ENCODE assay signal across 8 cellular contexts in genomic region chr4:77819836-77820679, GRCh38. TPM values are rescaled to one million over a fixed set of nuclear protein-coding genes. Genes with fewer than 3 reads are reported as not detected.
A peak's percentile ranks its signal among the peaks of the same experiment; 100 is the strongest.
DNase-seq lines count a peak whose midpoint lies in the region; ATAC-seq and TF ChIP-seq lines count a peak whose summit lies in the region.

No MANE protein-coding gene starts in this region.

- H3K36me3 ChIP-seq in GM23338 (ENCODE audit: insufficient read depth) (no peaks in the 10 kb centered on the region), RWPE2 (ENCODE audit: low read depth) (peaks cover 6% of the 10 kb centered on the region; the same call in 1 of the 2 replicates), stomach smooth muscle (ENCODE audit: control insufficient read depth in 2 of 2, insufficient read depth in 2 of 2, low read length in 2 of 2) (no peaks in the 10 kb centered on the region)

- no peaks in the 10 kb centered on the region for H3K9me3 Mint-ChIP-seq in GM23338
- no peaks in the 10 kb centered on the region for H3K9me3 Mint-ChIP-seq in neural crest cell

- TF ChIP-seq CTCF in GM23338 (conservative IDR thresholded peaks at IDR 0.05; ENCODE audit: low read depth in 2 of 2) (no peak), RWPE2 (IDR thresholded peaks at IDR 0.05; ENCODE audit: poor library complexity, severe bottlenecking) (peak; percentile 14), fibroblast of the aortic adventitia (IDR thresholded peaks at IDR 0.05; ENCODE audit: insufficient read depth, low read length) (no peak), neural crest cell (conservative IDR thresholded peaks at IDR 0.05) (no peak)

- peak overlapping the region; percentile 94 for H2AFZ ChIP-seq in GM23338

- H3K4me1 Mint-ChIP-seq in GM23338: peaks cover 12% of the 10 kb centered on the region
- peaks cover 25% of the 10 kb centered on the region for H3K4me1 Mint-ChIP-seq in neural crest cell

- peak overlapping the region; percentile 91 to 98 for H3K9ac ChIP-seq in stomach smooth muscle (ENCODE audit: low read length in 2 of 2)

- H3K79me2 ChIP-seq in GM23338 (replicated peaks; ENCODE audit: insufficient read depth): peaks cover 21% of the 10 kb centered on the region; the same call in 1 of the 2 replicates

- ATAC-seq in GM23338 (peak; percentile 78), RWPE2 (ENCODE audit: low read depth) (peak; percentile 73)

- H3K9me2 ChIP-seq in GM23338 (ENCODE audit: insufficient read depth): no peaks in the 10 kb centered on the region

- H3K27ac ChIP-seq in GM23338 (ENCODE audit: low read depth) (peak overlapping the region; percentile 72; the same call in 1 of the 2 replicates), RWPE2 (ENCODE audit: poor library complexity, severe bottlenecking) (peak overlapping the region; percentile 86), stomach smooth muscle (ENCODE audit: low read length) (peak overlapping the region; percentile 95)

- H3K9me3 ChIP-seq in RWPE2 (ENCODE audit: severe bottlenecking) (no peaks in the 10 kb centered on the region), stomach smooth muscle (ENCODE audit: control insufficient read depth in 2 of 2, low read length in 2 of 2) (no peaks in the 10 kb centered on the region)

- H3K4me3 Mint-ChIP-seq in GM23338: peak overlapping the region; percentile 96
- H3K4me3 Mint-ChIP-seq in neural crest cell: peak overlapping the region; percentile 99

- H3K27ac Mint-ChIP-seq in GM23338: peak overlapping the region; percentile 94
- H3K27ac Mint-ChIP-seq in neural crest cell (ENCODE audit: unreplicated experiment): peak overlapping the region; percentile 98

- 0 out of 2 replicates have a peak, but pooled peaks cover 6% of the 10 kb centered on the region for H3F3A ChIP-seq in GM23338 (replicated peaks; ENCODE audit: low read depth)

- H3K27me3 Mint-ChIP-seq in GM23338 (ENCODE audit: insufficient read depth, low read depth, poor library complexity): peaks cover 12% of the 10 kb centered on the region
- no peaks in the 10 kb centered on the region for H3K27me3 Mint-ChIP-seq in neural crest cell (ENCODE audit: low read depth)

- no peaks in the 10 kb centered on the region for H3K27me3 ChIP-seq in GM23338 (ENCODE audit: insufficient read depth)
- no peaks in the 10 kb centered on the region for H3K27me3 ChIP-seq in RWPE2 (ENCODE audit: insufficient read depth, poor library complexity, severe bottlenecking)
- no peaks in the 10 kb centered on the region for H3K27me3 ChIP-seq in stomach smooth muscle (ENCODE audit: control insufficient read depth in 1 of 2, insufficient read depth in 2 of 2, low read length in 2 of 2)

- H3K4me1 ChIP-seq in GM23338 (ENCODE audit: insufficient read depth) (peaks cover 12% of the 10 kb centered on the region), RWPE2 (ENCODE audit: insufficient read depth, poor library complexity, severe bottlenecking) (peaks cover 15% of the 10 kb centered on the region), stomach smooth muscle (ENCODE audit: control insufficient read depth, insufficient read depth, low read length) (peaks cover 9% of the 10 kb centered on the region)

- H4K20me1 ChIP-seq in GM23338 (replicated peaks; ENCODE audit: insufficient read depth): peaks cover 18% of the 10 kb centered on the region

- peak overlapping the region; percentile 95 for H3K4me3 ChIP-seq in GM23338
- peak overlapping the region; percentile 79 for H3K4me3 ChIP-seq in RWPE2 (ENCODE audit: severe bottlenecking)
- H3K4me3 ChIP-seq in fibroblast of the aortic adventitia (ENCODE audit: low read depth, low read length): peak overlapping the region; percentile 90
- H3K4me3 ChIP-seq in stomach smooth muscle (ENCODE audit: low read length in 2 of 2): peak overlapping the region; percentile 90 to 97

- peak overlapping the region; percentile 82 for H3K4me2 ChIP-seq in GM23338

- H3K36me3 Mint-ChIP-seq in GM23338 (ENCODE audit: low read depth) (no peaks in the 10 kb centered on the region; the same call in 2 of the 3 replicates), neural crest cell (ENCODE audit: low read depth) (no peaks in the 10 kb centered on the region)

- DNase-seq in ELR (ENCODE audit: low read depth): peak; percentile 85
- peak; percentile 95 for DNase-seq in GM23338 (ENCODE audit: low spot score)
- peak; percentile 84 to 85 for DNase-seq in Kasumi-1 (lab: John Stamatoyannopoulos, UW)
- peak; percentile 87 for DNase-seq in RWPE2 (ENCODE audit: low spot score)
- DNase-seq in activated effector memory CD4-positive, alpha-beta T cell treated with Interleukin-2 at 50 U/mL for 16 hours: peak; percentile 91
- peak; percentile 74 for DNase-seq in fibroblast of the aortic adventitia (ENCODE audit: low read depth)
- peak; percentile 83 for DNase-seq in neural crest cell (ENCODE audit: low read depth, low spot score)

TF ChIP-seq in GM23338, 12 proteins besides CTCF, POLR2A, EP300 and RAD21:
- TF ChIP-seq EZH2phosphoT487 (IDR thresholded peaks at IDR 0.05; ENCODE audit: unreplicated experiment) (no peak), POLR2AphosphoS5 (IDR thresholded peaks at IDR 0.05; ENCODE audit: low read depth) (peak; percentile 81), STAT1 (IDR thresholded peaks at IDR 0.05; ENCODE audit: unreplicated experiment) (no peak), CREB1 (CRISPR knock-in tag; IDR thresholded peaks at IDR 0.05; ENCODE audit: low read depth) (peak; percentile 80), ZNF331 (CRISPR knock-in tag; IDR thresholded peaks at IDR 0.05; ENCODE audit: low read depth) (no peak), ETS1 (IDR thresholded peaks at IDR 0.05) (no peak)
- TF ChIP-seq, protein P1, sequence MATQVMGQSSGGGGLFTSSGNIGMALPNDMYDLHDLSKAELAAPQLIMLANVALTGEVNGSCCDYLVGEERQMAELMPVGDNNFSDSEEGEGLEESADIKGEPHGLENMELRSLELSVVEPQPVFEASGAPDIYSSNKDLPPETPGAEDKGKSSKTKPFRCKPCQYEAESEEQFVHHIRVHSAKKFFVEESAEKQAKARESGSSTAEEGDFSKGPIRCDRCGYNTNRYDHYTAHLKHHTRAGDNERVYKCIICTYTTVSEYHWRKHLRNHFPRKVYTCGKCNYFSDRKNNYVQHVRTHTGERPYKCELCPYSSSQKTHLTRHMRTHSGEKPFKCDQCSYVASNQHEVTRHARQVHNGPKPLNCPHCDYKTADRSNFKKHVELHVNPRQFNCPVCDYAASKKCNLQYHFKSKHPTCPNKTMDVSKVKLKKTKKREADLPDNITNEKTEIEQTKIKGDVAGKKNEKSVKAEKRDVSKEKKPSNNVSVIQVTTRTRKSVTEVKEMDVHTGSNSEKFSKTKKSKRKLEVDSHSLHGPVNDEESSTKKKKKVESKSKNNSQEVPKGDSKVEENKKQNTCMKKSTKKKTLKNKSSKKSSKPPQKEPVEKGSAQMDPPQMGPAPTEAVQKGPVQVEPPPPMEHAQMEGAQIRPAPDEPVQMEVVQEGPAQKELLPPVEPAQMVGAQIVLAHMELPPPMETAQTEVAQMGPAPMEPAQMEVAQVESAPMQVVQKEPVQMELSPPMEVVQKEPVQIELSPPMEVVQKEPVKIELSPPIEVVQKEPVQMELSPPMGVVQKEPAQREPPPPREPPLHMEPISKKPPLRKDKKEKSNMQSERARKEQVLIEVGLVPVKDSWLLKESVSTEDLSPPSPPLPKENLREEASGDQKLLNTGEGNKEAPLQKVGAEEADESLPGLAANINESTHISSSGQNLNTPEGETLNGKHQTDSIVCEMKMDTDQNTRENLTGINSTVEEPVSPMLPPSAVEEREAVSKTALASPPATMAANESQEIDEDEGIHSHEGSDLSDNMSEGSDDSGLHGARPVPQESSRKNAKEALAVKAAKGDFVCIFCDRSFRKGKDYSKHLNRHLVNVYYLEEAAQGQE (IDR thresholded peaks at IDR 0.05; ENCODE audit: unreplicated experiment): no peak

RNA-seq across cellular contexts. Expression of gene CNOT6L, which starts 0.9 kb away (rescaled TPM):
- total RNA-seq in GM23338 (2014; rRNA removed; shearing (Covaris generic)): 13.9 and 15.5 TPM in 2 replicates
- 3.2 TPM in 2 replicates for polyA plus RNA-seq in GM23338 (2016; fragmentation: Nextera tagmentation; extraction: Ambion mirVana)
- total RNA-seq in fibroblast of the aortic adventitia (ENCODE audit: low replicate concordance) (16.4 and 22.2 TPM in 2 replicates), neural crest cell (30.2 and 31.3 TPM in 2 replicates)

RNA-seq across cellular contexts. Expression of gene MRPL1, which starts 42.6 kb away (rescaled TPM):
- total RNA-seq in GM23338 (2014; rRNA removed; shearing (Covaris generic)): 29.2 and 64.4 TPM in 2 replicates
- polyA plus RNA-seq in GM23338 (2016; fragmentation: Nextera tagmentation; extraction: Ambion mirVana): 45.7 and 46.5 TPM in 2 replicates
- 36.7 and 78.7 TPM in 2 replicates for total RNA-seq in fibroblast of the aortic adventitia (ENCODE audit: low replicate concordance)
- 39.0 and 45.1 TPM in 2 replicates for total RNA-seq in neural crest cell

Comparison
In these comparisons a context has a peak if more than half of its experiments do, and no peak if none do; other contexts are left out.
1. Peak in every context shown above with its lines: DNase-seq, ATAC-seq, H3K4me3 ChIP-seq and H3K27ac ChIP-seq.